Comparison of ENCODE assay signal across 18 cellular contexts in genomic region chr1:9603766-9604753, GRCh38.
"Had no signal": no experiment of that assay in that cellular context is flagged by ENCODE, and none has a peak within 500 bp of the region (broad histone marks: within the 10 kb centered on the region; RNA-seq: fewer than 3 reads in every experiment).

No MANE protein-coding gene starts in this region.

- H3K9me3 Mint-ChIP-seq: activated CD8-positive, alpha-beta T cell treated with anti-CD3 and anti-CD28 coated beads for 36 hours; activated naive CD8-positive, alpha-beta T cell treated with anti-CD3 and anti-CD28 coated beads, Interleukin-2, amount 10 ng/mL, durations not matched to agents 7 days and 5 days; activated T-helper 17 cell treated with anti-CD3 and anti-CD28 coated beads, Interleukin-2, amount 50 U/mL, for 72 hours; naive thymus-derived CD4-positive, alpha-beta T cell; stimulated activated naive B cell treated with anti-CD40 and anti-IgM and Interleukin-4, amounts not matched to agents 10 μg/mL and 1 μg/mL and 100 μg/mL, for 72 hours had no signal

- H3K27ac ChIP-seq: colonic mucosa, thoracic aorta, upper lobe of right lung had no signal

- H3K4me3 ChIP-seq: colonic mucosa, mucosa of descending colon, thoracic aorta, upper lobe of right lung had no signal

- H3K27me3 Mint-ChIP-seq: activated CD8-positive, alpha-beta T cell treated with anti-CD3 and anti-CD28 coated beads for 36 hours; activated naive CD8-positive, alpha-beta T cell treated with anti-CD3 and anti-CD28 coated beads, Interleukin-2, amount 10 ng/mL, durations not matched to agents 7 days and 5 days; activated T-helper 17 cell treated with anti-CD3 and anti-CD28 coated beads, Interleukin-2, amount 50 U/mL, for 72 hours; naive thymus-derived CD4-positive, alpha-beta T cell; stimulated activated naive B cell treated with anti-CD40 and anti-IgM and Interleukin-4, amounts not matched to agents 10 μg/mL and 1 μg/mL and 100 μg/mL, for 72 hours had no signal

- H3K27ac Mint-ChIP-seq: activated CD8-positive, alpha-beta T cell treated with anti-CD3 and anti-CD28 coated beads for 36 hours; activated naive CD8-positive, alpha-beta T cell treated with anti-CD3 and anti-CD28 coated beads, Interleukin-2, amount 10 ng/mL, durations not matched to agents 7 days and 5 days; activated T-helper 17 cell treated with anti-CD3 and anti-CD28 coated beads, Interleukin-2, amount 50 U/mL, for 72 hours had no signal

- H3K27me3 ChIP-seq: colonic mucosa, upper lobe of right lung had no signal

- H3K4me1 ChIP-seq: colonic mucosa, upper lobe of right lung had no signal

- H3K4me3 Mint-ChIP-seq: activated CD8-positive, alpha-beta T cell treated with anti-CD3 and anti-CD28 coated beads for 36 hours; activated naive CD8-positive, alpha-beta T cell treated with anti-CD3 and anti-CD28 coated beads, Interleukin-2, amount 10 ng/mL, durations not matched to agents 7 days and 5 days; activated T-helper 17 cell treated with anti-CD3 and anti-CD28 coated beads, Interleukin-2, amount 50 U/mL, for 72 hours; stimulated activated naive B cell treated with anti-CD40 and anti-IgM and Interleukin-4, amounts not matched to agents 10 μg/mL and 1 μg/mL and 100 μg/mL, for 72 hours had no signal

- H3K4me1 Mint-ChIP-seq: activated naive CD8-positive, alpha-beta T cell treated with anti-CD3 and anti-CD28 coated beads, Interleukin-2, amount 10 ng/mL, durations not matched to agents 7 days and 5 days; activated T-helper 17 cell treated with anti-CD3 and anti-CD28 coated beads, Interleukin-2, amount 50 U/mL, for 72 hours; naive thymus-derived CD4-positive, alpha-beta T cell; stimulated activated naive B cell treated with anti-CD40 and anti-IgM and Interleukin-4, amounts not matched to agents 10 μg/mL and 1 μg/mL and 100 μg/mL, for 72 hours had no signal

- H3K36me3 Mint-ChIP-seq: activated naive CD8-positive, alpha-beta T cell treated with anti-CD3 and anti-CD28 coated beads, Interleukin-2, amount 10 ng/mL, durations not matched to agents 7 days and 5 days had no signal

- H3K9me3 ChIP-seq: colonic mucosa, mucosa of descending colon, thoracic aorta, upper lobe of right lung had no signal

- DNase-seq: activated CD4-positive, alpha-beta T cell treated with anti-CD3 and anti-CD28 coated beads for 4 hours; activated CD8-positive, alpha-beta T cell treated with anti-CD3 and anti-CD28 coated beads for 36 hours; activated naive CD4-positive, alpha-beta T cell; activated naive CD8-positive, alpha-beta T cell treated with anti-CD3 and anti-CD28 coated beads, Interleukin-2, amount 10 ng/mL, durations not matched to agents 7 days and 5 days; activated T-cell treated with anti-CD3 and anti-CD28 coated beads, Interleukin-2, amount 50 U/mL, for 1 hour; amygdala; central memory CD4-positive, alpha-beta T cell; colonic mucosa; erythroblast; mesenchymal stem cell; naive thymus-derived CD4-positive, alpha-beta T cell; stimulated activated naive B cell treated with anti-CD40 and anti-IgM and Interleukin-4, amounts not matched to agents 10 μg/mL and 1 μg/mL and 100 μg/mL, for 72 hours had no signal

- ATAC-seq: activated CD8-positive, alpha-beta T cell treated with anti-CD3 and anti-CD28 coated beads for 36 hours; activated T-helper 17 cell treated with anti-CD3 and anti-CD28 coated beads, Interleukin-2, amount 50 U/mL, for 72 hours; mucosa of descending colon; naive thymus-derived CD4-positive, alpha-beta T cell; stimulated activated naive B cell treated with anti-CD40 and anti-IgM and Interleukin-4, amounts not matched to agents 10 μg/mL and 1 μg/mL and 100 μg/mL, for 72 hours; upper lobe of right lung had no signal

- H3K36me3 ChIP-seq: colonic mucosa had no signal

- FAIRE-seq: frontal cortex, TTC549 had no signal
